ENCODE assay signal across 16 cellular contexts in the genomic region with DNA sequence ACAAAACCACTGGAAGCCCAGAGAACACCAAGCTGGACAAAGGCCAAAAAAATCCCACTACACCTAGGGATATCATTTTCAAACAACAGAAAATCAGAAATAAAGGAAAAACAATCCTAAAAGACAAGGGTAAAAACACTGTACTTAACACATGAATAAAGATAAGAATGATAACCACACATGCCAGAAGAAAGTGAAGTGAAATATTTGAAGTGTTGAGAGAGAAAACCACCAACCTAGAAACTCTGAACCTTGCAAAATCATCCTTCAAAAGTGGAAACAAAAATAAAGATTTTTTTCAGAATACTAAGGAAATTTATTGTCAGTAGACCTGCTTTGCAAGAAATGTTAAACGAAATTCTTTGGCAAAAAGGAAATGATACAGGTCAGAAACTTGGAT. TPM values are rescaled to one million over a fixed set of nuclear protein-coding genes. Genes with fewer than 3 reads are reported as not detected.
DNase-seq lines count a peak whose midpoint lies in the region; ATAC-seq, FAIRE-seq and TF ChIP-seq lines count a peak whose summit lies in the region.
"Had no signal": no experiment of that assay in that cellular context is flagged by ENCODE, and none has a peak within 500 bp of the region (broad histone marks: within the 10 kb centered on the region; RNA-seq: fewer than 3 reads in every experiment).

No MANE protein-coding gene starts in this region.

- no peaks in the 10 kb centered on the region for H3K27me3 Mint-ChIP-seq in WTC11 (ENCODE audit: low read depth)
- peaks cover 0 to 1% (median 0%) of the 10 kb centered on the region in 3 donors for H3K27me3 Mint-ChIP-seq in immature natural killer cell (ENCODE audit: low read depth in 3 of 3)
- H3K27me3 Mint-ChIP-seq: activated CD4-positive, alpha-beta T cell treated with anti-CD3 and anti-CD28 coated beads for 36 hours had no signal

- intact Hi-C loops in gastrocnemius medialis (cut with DNase I; ENCODE audit: low total_unique reads), result loop anchor here (5.0 kb wide), 1 partner anchor 47 kb away; no protein-coding TSS in a partner anchor

- H3K27ac Mint-ChIP-seq in WTC11 (peak overlapping the region; percentile 95), immature natural killer cell (peak overlapping the region in 4 of 6 donors; percentile 55 to 86 (median 63))
- H3K27ac Mint-ChIP-seq: activated CD4-positive, alpha-beta T cell treated with anti-CD3 and anti-CD28 coated beads for 36 hours had no signal

- ATAC-seq in A549 (no peak), GM18907 (IDR thresholded peaks at IDR 0.05; ENCODE audit: unreplicated experiment) (peak; percentile 19), WTC11 (no peak), gastrocnemius medialis (no peak)
- ATAC-seq: activated CD4-positive, alpha-beta T cell treated with anti-CD3 and anti-CD28 coated beads for 36 hours had no signal

- TF ChIP-seq CTCF in A549 (IDR thresholded peaks at IDR 0.05), result no peak
- no peak for TF ChIP-seq CTCF in WTC11 (IDR thresholded peaks at IDR 0.05)
- TF ChIP-seq CTCF in gastrocnemius medialis (IDR thresholded peaks at IDR 0.05 in 4 of 5, conservative IDR thresholded peaks at IDR 0.05 in 1 of 5), result no peak

- peaks cover 0 to 19% of the 10 kb centered on the region in 2 donors for H3K36me3 ChIP-seq in gastrocnemius medialis

- FAIRE-seq in A549 (lab: Jason Lieb, UNC), result no peak

- peak overlapping the region; percentile 57 for H3K4me3 Mint-ChIP-seq in WTC11
- peak overlapping the region in 1 of 5 donors; percentile 40 for H3K4me3 Mint-ChIP-seq in immature natural killer cell
- H3K4me3 Mint-ChIP-seq: activated CD4-positive, alpha-beta T cell treated with anti-CD3 and anti-CD28 coated beads for 36 hours had no signal

- H3K36me3 Mint-ChIP-seq in WTC11 (peaks cover 9% of the 10 kb centered on the region), immature natural killer cell (peaks cover 0 to 8% (median 4%) of the 10 kb centered on the region in 3 donors)

- TF ChIP-seq POLR2A in A549 (IDR thresholded peaks at IDR 0.05; ENCODE audit: low read length), result no peak
- no peak for TF ChIP-seq POLR2A in gastrocnemius medialis (IDR thresholded peaks at IDR 0.05)

- peak overlapping the region; percentile 54 for H3K4me2 ChIP-seq in A549

- no peak for TF ChIP-seq EP300 in A549 (IDR thresholded peaks at IDR 0.05)

- DNase-seq in A549 (ENCODE audit: low read depth in 1 of 2, low spot score in 1 of 2) (no peak), WTC11 (ENCODE audit: low spot score) (no peak), immature natural killer cell (no peak), NCI-H226 (no peak), putamen (ENCODE audit: low spot score) (no peak), NCI-H446 treated with DMSO at 0.1 percent for 48 hours (lab: John Stamatoyannopoulos, UW) (no peak), gastrocnemius medialis (no peak)
- DNase-seq: activated CD4-positive, alpha-beta T cell treated with anti-CD3 and anti-CD28 coated beads for 36 hours; activated T-cell treated with anti-CD3 and anti-CD28 coated beads, Interleukin-2, amount 50 U/mL, for 1 hour; foreskin fibroblast; GOT3; NCI-H1694 treated with DMSO at 0.1 percent for 48 hours; NCI-H526 treated with DMSO at 0.1 percent for 48 hours; RPMI8226 had no signal

- peaks cover 26% of the 10 kb centered on the region for H3K4me1 ChIP-seq in A549
- peaks cover 15 to 27% of the 10 kb centered on the region in 2 donors for H3K4me1 ChIP-seq in gastrocnemius medialis
- H3K4me1 ChIP-seq: ascending aorta had no signal

- in situ Hi-C loops in gastrocnemius medialis (cut with MboI; ENCODE audit: low sequenced_read_pairs in 4 of 4), result no loop called here

- no peaks in the 10 kb centered on the region for H3K9me3 Mint-ChIP-seq in WTC11
- no peaks in the 10 kb centered on the region for H3K9me3 Mint-ChIP-seq in immature natural killer cell

- no peak for TF ChIP-seq RAD21 in A549 (conservative IDR thresholded peaks at IDR 0.05 in 1 of 2, IDR thresholded peaks at IDR 0.05 in 1 of 2)

- peak overlapping the region in 1 of 2 experiments; percentile 41; a peak in 2 of 6 replicates for H3K27ac ChIP-seq in A549
- no peak overlapping the region for H3K27ac ChIP-seq in gastrocnemius medialis
- H3K27ac ChIP-seq: ascending aorta had no signal

- H3K4me1 Mint-ChIP-seq in WTC11 (peaks cover 69% of the 10 kb centered on the region), immature natural killer cell (peaks cover 54 to 80% of the 10 kb centered on the region in 2 donors)

- H3K9me3 ChIP-seq in A549, result no peaks in the 10 kb centered on the region
- H3K9me3 ChIP-seq in gastrocnemius medialis, result no peaks in the 10 kb centered on the region
- H3K9me3 ChIP-seq: ascending aorta had no signal

- CTCF ChIA-PET in A549 (lab: Yijun Ruan, JAX) (interaction anchor here (0.7 kb wide), 1 partner anchor 9 kb away, joined by 3 read pairs; no protein-coding TSS in a partner anchor), WTC11 (lab: Charles Lee) (interaction anchor here (1.4 kb wide), 1 partner anchor 210 kb away, joined by 5 read pairs; no protein-coding TSS in a partner anchor)

- POLR2A ChIA-PET in A549 (lab: Yijun Ruan, JAX), result no interaction called here
- POLR2A ChIA-PET in WTC11 (lab: Charles Lee), result no interaction called here

- H3K4me3 ChIP-seq in A549 (no peak overlapping the region), gastrocnemius medialis (no peak overlapping the region)
- H3K4me3 ChIP-seq: ascending aorta had no signal

- H3K27me3 ChIP-seq in gastrocnemius medialis, result no peaks in the 10 kb centered on the region
- H3K27me3 ChIP-seq: ascending aorta had no signal

- WGBS in A549 (ENCODE audit: missing lambda C conversion rate), result 43% methylated on average over 1 of the region's 1 CpG

TF ChIP-seq in A549, 52 proteins besides CTCF, POLR2A, EP300 and RAD21:
- TF ChIP-seq TP53 (CRISPR knock-in tag; IDR thresholded peaks at IDR 0.05) (no peak), FOXS1 (CRISPR knock-in tag; IDR thresholded peaks at IDR 0.05) (no peak), JUN (IDR thresholded peaks at IDR 0.05) (no peak), MAZ (IDR thresholded peaks at IDR 0.05; ENCODE audit: borderline replicate concordance, low read depth, low read length) (no peak), ZC3H11A (IDR thresholded peaks at IDR 0.05) (no peak)

TF ChIP-seq in WTC11, 78 proteins besides CTCF, POLR2A, EP300 and RAD21:
- TF ChIP-seq, protein P1, sequence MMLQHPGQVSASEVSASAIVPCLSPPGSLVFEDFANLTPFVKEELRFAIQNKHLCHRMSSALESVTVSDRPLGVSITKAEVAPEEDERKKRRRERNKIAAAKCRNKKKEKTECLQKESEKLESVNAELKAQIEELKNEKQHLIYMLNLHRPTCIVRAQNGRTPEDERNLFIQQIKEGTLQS (CRISPR knock-in tag; conservative IDR thresholded peaks at IDR 0.05), result no peak
- TF ChIP-seq NFATC4 (CRISPR knock-in tag; IDR thresholded peaks at IDR 0.05), result no peak
- no peak for TF ChIP-seq MYBL2 (CRISPR knock-in tag; IDR thresholded peaks at IDR 0.05)
- no peak for TF ChIP-seq CREM (CRISPR knock-in tag; IDR thresholded peaks at IDR 0.05)
- TF ChIP-seq, protein P2, sequence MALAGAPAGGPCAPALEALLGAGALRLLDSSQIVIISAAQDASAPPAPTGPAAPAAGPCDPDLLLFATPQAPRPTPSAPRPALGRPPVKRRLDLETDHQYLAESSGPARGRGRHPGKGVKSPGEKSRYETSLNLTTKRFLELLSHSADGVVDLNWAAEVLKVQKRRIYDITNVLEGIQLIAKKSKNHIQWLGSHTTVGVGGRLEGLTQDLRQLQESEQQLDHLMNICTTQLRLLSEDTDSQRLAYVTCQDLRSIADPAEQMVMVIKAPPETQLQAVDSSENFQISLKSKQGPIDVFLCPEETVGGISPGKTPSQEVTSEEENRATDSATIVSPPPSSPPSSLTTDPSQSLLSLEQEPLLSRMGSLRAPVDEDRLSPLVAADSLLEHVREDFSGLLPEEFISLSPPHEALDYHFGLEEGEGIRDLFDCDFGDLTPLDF (CRISPR knock-in tag; IDR thresholded peaks at IDR 0.05), result no peak
- no peak for TF ChIP-seq ZNF263 (CRISPR knock-in tag; IDR thresholded peaks at IDR 0.05; ENCODE audit: low read depth)
- TF ChIP-seq, protein P3, sequence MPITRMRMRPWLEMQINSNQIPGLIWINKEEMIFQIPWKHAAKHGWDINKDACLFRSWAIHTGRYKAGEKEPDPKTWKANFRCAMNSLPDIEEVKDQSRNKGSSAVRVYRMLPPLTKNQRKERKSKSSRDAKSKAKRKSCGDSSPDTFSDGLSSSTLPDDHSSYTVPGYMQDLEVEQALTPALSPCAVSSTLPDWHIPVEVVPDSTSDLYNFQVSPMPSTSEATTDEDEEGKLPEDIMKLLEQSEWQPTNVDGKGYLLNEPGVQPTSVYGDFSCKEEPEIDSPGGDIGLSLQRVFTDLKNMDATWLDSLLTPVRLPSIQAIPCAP (CRISPR knock-in tag; IDR thresholded peaks at IDR 0.05), result no peak
- no peak for TF ChIP-seq OVOL2 (CRISPR knock-in tag; IDR thresholded peaks at IDR 0.05; ENCODE audit: borderline replicate concordance)
- TF ChIP-seq PRRX2 (CRISPR knock-in tag; IDR thresholded peaks at IDR 0.05), result no peak
- TF ChIP-seq ZNF232 (CRISPR knock-in tag; IDR thresholded peaks at IDR 0.05), result no peak
- TF ChIP-seq TEAD4 (CRISPR knock-in tag; IDR thresholded peaks at IDR 0.05), result no peak
- no peak for TF ChIP-seq RORB (CRISPR knock-in tag; IDR thresholded peaks at IDR 0.05)
- TF ChIP-seq, protein P4, sequence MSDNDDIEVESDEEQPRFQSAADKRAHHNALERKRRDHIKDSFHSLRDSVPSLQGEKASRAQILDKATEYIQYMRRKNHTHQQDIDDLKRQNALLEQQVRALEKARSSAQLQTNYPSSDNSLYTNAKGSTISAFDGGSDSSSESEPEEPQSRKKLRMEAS (CRISPR knock-in tag; IDR thresholded peaks at IDR 0.05), result no peak

RNA-seq across cellular contexts. Expression of a gene that starts 45.1 kb away (rescaled TPM):
- polyA plus RNA-seq in A549 (2011; rRNA removed) (81.8 and 86.6 TPM in 2 replicates), A549 (2017; fragmentation: RNase III; extraction: RNeasy Plus Mini Kit Qiagen cat#74134 plus additional on column Dnase treatment) (48.1 to 50.7 TPM (median 48.9 TPM) in 3 replicates), immature natural killer cell (10 to 100 TPM; 42.9 to 71.8 (median 63.6) TPM)
- polyA plus RNA-seq in A549 (2012; cell fraction: cytosol; rRNA removed), result 19.6 and 25.4 TPM in 2 replicates
- polyA plus RNA-seq in A549 (2012; cell fraction: nucleus; rRNA removed), result 14.9 and 20.9 TPM in 2 replicates
- 56.5 and 78.2 TPM in 2 replicates for polyA minus RNA-seq in A549 (2011; rRNA and poly(A)+ RNA removed)
- total RNA-seq in WTC11 (2021) (53.8 to 58.8 TPM (median 58.2 TPM) in 3 replicates), gastrocnemius medialis (100 to 1,000 TPM; 108 to 119 (median 112) TPM)

RNA-seq across cellular contexts. Expression of a gene that starts 53.8 kb away (rescaled TPM):
- polyA plus RNA-seq in A549 (2011; rRNA removed) (9.0 and 10.2 TPM in 2 replicates), A549 (2017; fragmentation: RNase III; extraction: RNeasy Plus Mini Kit Qiagen cat#74134 plus additional on column Dnase treatment) (5.1 to 5.9 TPM (median 5.9 TPM) in 3 replicates), immature natural killer cell (1 to 10 TPM in 2 of 3 donors, under 1 TPM in 1; 0.70 to 2.2 (median 1.3) TPM)
- 1.4 and 1.8 TPM in 2 replicates for polyA plus RNA-seq in A549 (2012; cell fraction: cytosol; rRNA removed)
- 0.62 and 1.1 TPM in 2 replicates for polyA plus RNA-seq in A549 (2012; cell fraction: nucleus; rRNA removed)
- polyA minus RNA-seq in A549 (2011; rRNA and poly(A)+ RNA removed), result 4.1 and 4.6 TPM in 2 replicates
- total RNA-seq in WTC11 (2021) (2.6 to 2.9 TPM (median 2.8 TPM) in 3 replicates), gastrocnemius medialis (1 to 10 TPM; 1.4 to 3.0 (median 2.1) TPM)
